Comparison of ENCODE assay signal across 8 cellular contexts in the genomic region with DNA sequence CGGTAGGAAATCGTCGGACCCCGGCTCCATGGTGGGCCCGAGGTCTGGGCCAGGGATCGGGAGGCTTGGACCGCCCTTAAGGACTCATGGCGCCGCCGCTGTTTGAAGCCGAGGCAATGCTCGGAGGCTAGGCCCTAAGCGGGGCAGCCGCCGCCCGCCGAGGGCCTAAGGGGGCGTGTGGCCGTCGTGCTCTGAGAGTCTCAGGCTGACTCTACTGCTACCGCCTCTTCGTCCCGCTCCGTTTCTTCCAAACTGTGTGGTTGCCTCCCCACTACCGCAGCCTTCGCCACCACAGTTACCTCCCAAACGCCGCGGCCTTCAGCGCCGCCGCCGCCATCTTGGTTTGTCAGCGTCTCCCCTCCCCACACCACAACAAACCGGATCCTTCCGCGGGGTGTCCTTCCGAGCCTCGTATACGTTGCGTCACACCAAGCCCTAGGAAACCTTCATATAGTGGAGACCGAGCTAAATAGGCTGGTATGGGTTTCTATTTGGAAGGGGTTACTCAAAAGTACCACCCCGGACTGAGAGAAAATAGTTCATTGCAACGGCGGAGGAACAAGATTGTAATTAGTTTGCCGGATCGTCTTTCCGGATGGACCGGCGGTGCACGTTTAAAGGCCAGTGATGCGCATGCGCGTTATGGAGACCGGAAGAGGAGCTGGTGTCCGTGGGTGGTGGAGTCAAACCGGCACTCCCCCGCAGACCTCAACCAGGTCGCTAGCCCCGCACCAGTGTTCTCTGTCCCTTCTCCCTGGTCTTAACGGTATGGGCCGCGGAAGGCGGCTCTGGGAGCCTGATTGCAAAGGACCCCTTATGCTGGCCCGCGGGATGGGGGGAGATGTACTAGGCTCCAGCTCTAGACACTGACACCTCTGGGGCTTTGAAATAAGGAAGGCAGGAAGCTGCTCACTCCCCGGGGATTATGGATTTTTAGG. TPM values are rescaled to one million over a fixed set of nuclear protein-coding genes. Genes with fewer than 3 reads are reported as not detected.
DNase-seq lines count a peak whose midpoint lies in the region; ATAC-seq, FAIRE-seq and TF ChIP-seq lines count a peak whose summit lies in the region.

A gene (minus strand): TSS at position 348 of the 938 bp plus-strand sequence. CDS start 318 bp downstream, at position 30.

- no peak for TF ChIP-seq CTCF in astrocyte (IDR thresholded peaks at IDR 0.05; ENCODE audit: insufficient read depth, low read depth, low read length)

- peak within 1 kb of the TSS; percentile 91 for H3K4me3 Mint-ChIP-seq in astrocyte (ENCODE audit: unreplicated experiment)

- H3K9me3 ChIP-seq in astrocyte (ENCODE audit: insufficient read depth, low read depth, low read length): no peaks in the 10 kb centered on the region

- H3K79me2 ChIP-seq in astrocyte (ENCODE audit: insufficient read depth, low read length): peaks cover 50% of the 10 kb centered on the region

- TF ChIP-seq POLR2A in GM15510 (IDR thresholded peaks at IDR 0.05; ENCODE audit: borderline replicate concordance, extremely low read depth, insufficient read length): peak; percentile 72

- no peaks in the 10 kb centered on the region for H3K27me3 Mint-ChIP-seq in astrocyte (ENCODE audit: low read depth, unreplicated experiment)

- H3K36me3 Mint-ChIP-seq in astrocyte (ENCODE audit: low read depth, unreplicated experiment): no peaks in the 10 kb centered on the region

- peak; percentile 77 for ATAC-seq in HG02943 (IDR thresholded peaks at IDR 0.05; ENCODE audit: low read depth, unreplicated experiment)

- H3K27ac Mint-ChIP-seq in astrocyte (ENCODE audit: unreplicated experiment): peak within 1 kb of the TSS; percentile 100

- peaks cover 21% of the 10 kb centered on the region for H3K4me1 ChIP-seq in astrocyte (ENCODE audit: insufficient read depth, low read length)

- peak within 1 kb of the TSS; percentile 84 for H3K4me3 ChIP-seq in astrocyte (ENCODE audit: insufficient read depth, low read depth, low read length)

- H3K27ac ChIP-seq in astrocyte (ENCODE audit: low read depth, low read length): peak within 1 kb of the TSS; percentile 99

- peaks cover 40% of the 10 kb centered on the region for H4K20me1 ChIP-seq in astrocyte (ENCODE audit: insufficient read depth, low read length)

- peak within 1 kb of the TSS; percentile 94 for H3K4me2 ChIP-seq in astrocyte (ENCODE audit: low read length)

- DNase-seq in NCI-H2029 (lab: John Stamatoyannopoulos, UW) (peak; percentile 58), T-helper 22 cell (ENCODE audit: low read depth) (peak; percentile 89), astrocyte (ENCODE audit: low read depth) (peak; percentile 89), hepatic stellate cell (ENCODE audit: low spot score) (peak; percentile 99), renal cortical epithelial cell (ENCODE audit: low read depth) (peak; percentile 73), cortex of kidney (lab: John Stamatoyannopoulos, UW) (no peak)

- H3K9ac ChIP-seq in astrocyte (ENCODE audit: low read length): peak within 1 kb of the TSS; percentile 100

- H3K4me1 Mint-ChIP-seq in astrocyte (ENCODE audit: low read depth, unreplicated experiment): peaks cover 17% of the 10 kb centered on the region

- FAIRE-seq in astrocyte (lab: Jason Lieb, UNC): peak; percentile 100

- H3K9me3 Mint-ChIP-seq in astrocyte (ENCODE audit: unreplicated experiment): no peaks in the 10 kb centered on the region

- peak within 1 kb of the TSS; percentile 94 for H2AFZ ChIP-seq in astrocyte (ENCODE audit: low read depth, low read length)

- H3K36me3 ChIP-seq in astrocyte (ENCODE audit: insufficient read depth, low read length): peaks cover 2% of the 10 kb centered on the region

- H3K27me3 ChIP-seq in astrocyte (ENCODE audit: insufficient read depth, low read length): no peaks in the 10 kb centered on the region

RNA-seq across cellular contexts. Expression of the gene that starts here (rescaled TPM):
- 79.5 and 84.5 TPM in 2 replicates for total RNA-seq in astrocyte
- total RNA-seq in renal cortical epithelial cell: 51.6 and 126 TPM in 2 replicates
